Comparison of ENCODE assay signal across 8 cellular contexts in genomic region chr2:127143851-127144782, GRCh38. TPM values are rescaled to one million over a fixed set of nuclear protein-coding genes. Genes with fewer than 3 reads are reported as not detected.
DNase-seq lines count a peak whose midpoint lies in the region; ATAC-seq and TF ChIP-seq lines count a peak whose summit lies in the region.

No MANE protein-coding gene starts in this region.

- no peak for TF ChIP-seq POLR2A in esophagus squamous epithelium (IDR thresholded peaks at IDR 0.05)

- ATAC-seq in Panc1 = peak; percentile 44; the same call in 1 of the 2 replicates
- no peak for ATAC-seq in GM19035 (IDR thresholded peaks at IDR 0.05; ENCODE audit: unreplicated experiment)

- no peak for DNase-seq in Panc1 (ENCODE audit: low read depth, low spot score)
- DNase-seq in esophagus squamous epithelium (lab: John Stamatoyannopoulos, UW) = no peak
- no peak for DNase-seq in GM19240 (ENCODE audit: insufficient read length, low spot score)
- DNase-seq in NCI-H1436 (lab: John Stamatoyannopoulos, UW) = no peak
- no peak for DNase-seq in T-helper 2 cell

- H3K4me1 ChIP-seq in Panc1 (ENCODE audit: control insufficient read depth, insufficient read depth, low read length) = no peaks in the 10 kb centered on the region
- H3K4me1 ChIP-seq in esophagus squamous epithelium = peaks cover 0 to 36% (median 16%) of the 10 kb centered on the region in 3 donors
- H3K4me1 ChIP-seq in muscle layer of colon (ENCODE audit: insufficient read depth, low read length) = no peaks in the 10 kb centered on the region

- CTCF ChIA-PET in Panc1 (lab: Charles Lee) = no interaction called here

- no TSS peak for BruUV-seq in Panc1 (replicated peaks; lab: Mats Ljungman, UMichigan)

- 53 to 70% methylated on average over 9 to 10 of the region's 11 CpGs for WGBS in esophagus squamous epithelium, 2 donors

- TF ChIP-seq CTCF in 22Rv1 (IDR thresholded peaks at IDR 0.05) (no peak), Panc1 (IDR thresholded peaks at IDR 0.05) (no peak), esophagus squamous epithelium (IDR thresholded peaks at IDR 0.05) (peak in 1 of 6 experiments; percentile 5)

- intact Hi-C loops in Panc1 (cut with micrococcal nuclease; ENCODE audit: unreplicated experiment) (no loop called here), esophagus squamous epithelium (cut with DNase I) (no loop called here)

- POLR2A ChIA-PET in Panc1 (lab: Charles Lee) = no interaction called here

- H3K4me3 ChIP-seq in Panc1 (ENCODE audit: low read depth in 2 of 2, low read length in 2 of 2) (no peak overlapping the region), esophagus squamous epithelium (no peak overlapping the region), muscle layer of colon (ENCODE audit: low read depth in 1 of 2, low read length in 2 of 2) (no peak overlapping the region)

- in situ Hi-C loops in Panc1 (cut with HindIII; ENCODE audit: low pct_unique_long_range_greater_than_20kb, low sequenced_read_pairs) = no loop called here

- peak overlapping the region; percentile 46 for H3K27ac ChIP-seq in 22Rv1
- H3K27ac ChIP-seq in Panc1 (ENCODE audit: low read length) = no peak overlapping the region
- peak overlapping the region; percentile 22 to 76 (median 58) for H3K27ac ChIP-seq in esophagus squamous epithelium
- peak overlapping the region; percentile 4 for H3K27ac ChIP-seq in muscle layer of colon (ENCODE audit: low read depth, low read length)

- H3K9me3 ChIP-seq in Panc1 (ENCODE audit: control insufficient read depth, insufficient read depth, low read depth, low read length) = no peaks in the 10 kb centered on the region
- H3K9me3 ChIP-seq in esophagus squamous epithelium = peaks cover 0 to under 1% (median under 1%) of the 10 kb centered on the region in 3 donors
- no peaks in the 10 kb centered on the region for H3K9me3 ChIP-seq in muscle layer of colon (ENCODE audit: low read length)

- H3K36me3 ChIP-seq in Panc1 (ENCODE audit: control insufficient read depth, insufficient read depth, low read length) (no peaks in the 10 kb centered on the region), esophagus squamous epithelium (no peaks in the 10 kb centered on the region), muscle layer of colon (ENCODE audit: insufficient read depth, low read length) (no peaks in the 10 kb centered on the region)

- H3K9ac ChIP-seq in muscle layer of colon (ENCODE audit: low read length) = no peak overlapping the region

- no peaks in the 10 kb centered on the region for H3K27me3 ChIP-seq in Panc1 (ENCODE audit: control insufficient read depth, insufficient read depth, low read length)
- no peaks in the 10 kb centered on the region for H3K27me3 ChIP-seq in esophagus squamous epithelium
- no peaks in the 10 kb centered on the region for H3K27me3 ChIP-seq in muscle layer of colon (ENCODE audit: control insufficient read depth in 1 of 2, insufficient read depth in 2 of 2, low read length in 2 of 2)

RNA-seq across cellular contexts. Expression of gene BIN1, which starts 37.2 kb away (rescaled TPM):
- total RNA-seq in Panc1 (2021; ENCODE audit: unreplicated experiment) (58.6 TPM), esophagus squamous epithelium (10 to 100 TPM; 10.8 to 23.3 (median 15.5) TPM)
- polyA plus RNA-seq in Panc1 (2012; ENCODE audit: insufficient read length) = 77.0 TPM
